ENCODE assay signal across 25 cellular contexts in genomic region chr5:163410505-163410904, GRCh38.
"Had no signal": no experiment of that assay in that cellular context is flagged by ENCODE, and none has a peak within 500 bp of the region (broad histone marks: within the 10 kb centered on the region; RNA-seq: fewer than 3 reads in every experiment).

No MANE protein-coding gene starts in this region.

- H2AFZ ChIP-seq: parathyroid adenoma had no signal

- H3K27me3 ChIP-seq: right lobe of liver, testis had no signal

- H3K27ac Mint-ChIP-seq: activated naive CD4-positive, alpha-beta T cell treated with anti-CD3 and anti-CD28 coated beads, Interleukin-2, amount 50 U/mL, for 72 hours; mesothelial cell of epicardium; stimulated activated effector memory CD8-positive, alpha-beta T cell treated with anti-CD3 and anti-CD28 coated beads, Interleukin-12 subunit alpha, Interleukin-12 subunit beta, amount 100 ng/mL, for 72 hours had no signal

- H3K4me1 ChIP-seq: adrenal gland, parathyroid adenoma, right lobe of liver, testis had no signal

- H3K9me3 Mint-ChIP-seq: activated naive CD4-positive, alpha-beta T cell treated with anti-CD3 and anti-CD28 coated beads, Interleukin-2, amount 50 U/mL, for 72 hours; mesothelial cell of epicardium; nephron; stimulated activated effector memory CD8-positive, alpha-beta T cell treated with anti-CD3 and anti-CD28 coated beads, Interleukin-12 subunit alpha, Interleukin-12 subunit beta, amount 100 ng/mL, for 72 hours had no signal

- ATAC-seq: activated naive CD4-positive, alpha-beta T cell treated with anti-CD3 and anti-CD28 coated beads, Interleukin-2, amount 50 U/mL, for 72 hours; gastrocnemius medialis; heart left ventricle; left lobe of liver; right lobe of liver; stimulated activated effector memory CD8-positive, alpha-beta T cell treated with anti-CD3 and anti-CD28 coated beads, Interleukin-12 subunit alpha, Interleukin-12 subunit beta, amount 100 ng/mL, for 72 hours; upper lobe of right lung had no signal

- H3K36me3 Mint-ChIP-seq: activated naive CD4-positive, alpha-beta T cell treated with anti-CD3 and anti-CD28 coated beads, Interleukin-2, amount 50 U/mL, for 72 hours; mesothelial cell of epicardium; stimulated activated effector memory CD8-positive, alpha-beta T cell treated with anti-CD3 and anti-CD28 coated beads, Interleukin-12 subunit alpha, Interleukin-12 subunit beta, amount 100 ng/mL, for 72 hours had no signal

- H3K36me3 ChIP-seq: adrenal gland, gastrocnemius medialis, heart left ventricle, right lobe of liver, stomach, upper lobe of right lung had no signal

- H3K9me3 ChIP-seq: adrenal gland, gastrocnemius medialis, heart left ventricle, right lobe of liver, stomach, testis, upper lobe of right lung had no signal

- DNase-seq: activated CD4-positive, alpha-beta T cell treated with anti-CD3 and anti-CD28 coated beads, Interleukin-2, amount 50 U/mL, for 1 hour; activated CD4-positive, CD25-positive, alpha-beta regulatory T cell treated with anti-CD3 and anti-CD28 coated beads, Interleukin-2, amount 50 U/mL, for 72 hours; activated CD8-positive, alpha-beta memory T cell treated with anti-CD3 and anti-CD28 coated beads, Interleukin-2, amount 50 U/mL, for 4 hours; activated effector memory CD4-positive, alpha-beta T cell treated with anti-CD3 and anti-CD28 coated beads, Interleukin-2, amount 50 U/mL, for 16 hours; activated T-cell treated with anti-CD3 and anti-CD28 coated beads, Interleukin-2, amount 50 U/mL, for 48 hours; adrenal gland; cerebellar nuclear complex; cortex of kidney; gastrocnemius medialis; heart left ventricle; kidney; right lobe of liver; small intestine; stimulated activated CD4-positive, alpha-beta T cell treated with anti-CD3 and anti-CD28 coated beads, Interleukin-4, amount 100 ng/mL, for 24 hours; stomach; T-helper 9 cell; testis; upper lobe of right lung had no signal

- H3K79me2 ChIP-seq: parathyroid adenoma had no signal

- H3K27ac ChIP-seq: adrenal gland, gastrocnemius medialis, heart left ventricle, parathyroid adenoma, right lobe of liver, stomach, testis, upper lobe of right lung, VCaP had no signal

- H3K4me3 Mint-ChIP-seq: mesothelial cell of epicardium; nephron; stimulated activated effector memory CD8-positive, alpha-beta T cell treated with anti-CD3 and anti-CD28 coated beads, Interleukin-12 subunit alpha, Interleukin-12 subunit beta, amount 100 ng/mL, for 72 hours had no signal

- H3K4me3 ChIP-seq: adrenal gland, gastrocnemius medialis, heart left ventricle, right lobe of liver, stomach, testis, upper lobe of right lung had no signal
